In the genomic region with DNA sequence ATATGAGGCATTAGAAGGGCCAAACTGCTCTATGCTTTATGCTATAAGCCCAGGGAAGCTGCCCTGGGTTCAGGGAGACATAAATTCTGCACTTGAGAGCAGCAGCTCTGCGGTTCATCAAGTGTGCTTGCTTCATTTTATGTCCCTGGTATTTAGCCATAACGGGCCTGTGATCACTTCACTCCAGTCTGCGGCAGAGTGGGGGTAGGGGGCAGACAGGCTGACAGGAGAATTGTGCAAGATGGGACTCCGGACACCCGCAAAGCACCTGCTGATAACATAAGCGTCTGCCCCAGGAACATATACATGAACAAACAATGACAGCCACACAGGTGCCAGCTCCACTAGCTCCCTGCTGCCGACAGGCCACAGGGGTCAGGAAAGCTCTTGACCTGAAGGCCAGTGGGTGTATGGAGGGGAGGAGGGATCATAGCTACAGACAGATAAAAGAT, we compare ENCODE assay signal across 17 cellular contexts. TPM values are rescaled to one million over a fixed set of nuclear protein-coding genes. Genes with fewer than 3 reads are reported as not detected.
DNase-seq lines count a peak whose midpoint lies in the region; ATAC-seq and TF ChIP-seq lines count a peak whose summit lies in the region.
"Had no signal": no experiment of that assay in that cellular context is flagged by ENCODE, and none has a peak within 500 bp of the region (broad histone marks: within the 10 kb centered on the region; RNA-seq: fewer than 3 reads in every experiment).

No MANE protein-coding gene starts in this region.

- no peak overlapping the region for H2AFZ ChIP-seq in GM23338

- ATAC-seq in GM23338 (peak; percentile 9; the same call in 2 of the 3 replicates), right lobe of liver (peak; percentile 89 to 97 (median 92)), GM18505 (IDR thresholded peaks at IDR 0.05; ENCODE audit: unreplicated experiment) (no peak), GM18907 (IDR thresholded peaks at IDR 0.05; ENCODE audit: unreplicated experiment) (no peak)

- H3K27me3 ChIP-seq in GM23338 (ENCODE audit: insufficient read depth) (no peaks in the 10 kb centered on the region), right lobe of liver (no peaks in the 10 kb centered on the region)
- H3K27me3 ChIP-seq: spleen had no signal

- no peaks in the 10 kb centered on the region; the same call in 2 of the 3 replicates for H3K9me3 Mint-ChIP-seq in GM23338
- H3K9me3 Mint-ChIP-seq: CD14-positive monocyte, HFFc6 had no signal

- H3K4me1 ChIP-seq in GM23338 (ENCODE audit: insufficient read depth) (peaks cover 48% of the 10 kb centered on the region), right lobe of liver (peaks cover 0 to 58% (median 25%) of the 10 kb centered on the region in 4 donors)

- H3K4me1 Mint-ChIP-seq in GM23338 = peaks cover 41% of the 10 kb centered on the region

- H3K9me3 ChIP-seq in right lobe of liver = no peaks in the 10 kb centered on the region
- H3K9me3 ChIP-seq: spleen had no signal

- H3F3A ChIP-seq in GM23338 (replicated peaks; ENCODE audit: low read depth) = peaks cover 12% of the 10 kb centered on the region; the same call in 1 of the 2 replicates

- DNase-seq in GM23338 (ENCODE audit: low spot score) (no peak), NCI-H2029 (lab: John Stamatoyannopoulos, UW) (peak; percentile 50), SHP77 (lab: John Stamatoyannopoulos, UW) (peak; percentile 88), right lobe of liver (peak; percentile 81 to 92 (median 89)), iPS-NIHi7 (ENCODE audit: extremely low spot score) (no peak), hypothalamus (lab: John Stamatoyannopoulos, UW) (no peak)
- DNase-seq: activated naive CD4-positive, alpha-beta T cell treated with anti-CD3 and anti-CD28 coated beads, Interleukin-2, amount 50 U/mL, for 16 hours; caudate nucleus; GDM1; glutamatergic neuron; HFFc6; mammary epithelial cell; NCI-H1930; spleen had no signal

- no peaks in the 10 kb centered on the region for H4K20me1 ChIP-seq in GM23338 (replicated peaks; ENCODE audit: insufficient read depth)

- peaks cover 3% of the 10 kb centered on the region; the same call in 2 of the 3 replicates for H3K36me3 Mint-ChIP-seq in GM23338 (ENCODE audit: low read depth)

- WGBS in right lobe of liver (ENCODE audit: insufficient coverage, low coverage, low lambda C conversion rate, missing lambda C conversion rate) = 16% methylated on average over 5 of the region's 7 CpGs

- no peak for TF ChIP-seq CTCF in GM23338 (conservative IDR thresholded peaks at IDR 0.05; ENCODE audit: low read depth in 2 of 2)
- no peak for TF ChIP-seq CTCF in right lobe of liver (IDR thresholded peaks at IDR 0.05)

- H3K79me2 ChIP-seq in GM23338 (replicated peaks; ENCODE audit: insufficient read depth) = peaks cover 22% of the 10 kb centered on the region; the same call in 1 of the 2 replicates

- H3K36me3 ChIP-seq in GM23338 (ENCODE audit: insufficient read depth) = no peaks in the 10 kb centered on the region
- H3K36me3 ChIP-seq in right lobe of liver = no peaks in the 10 kb centered on the region

- intact Hi-C loops in right lobe of liver (cut with DNase I) = no loop called here

- no peaks in the 10 kb centered on the region for H3K9me2 ChIP-seq in GM23338 (ENCODE audit: insufficient read depth)

- H3K4me3 ChIP-seq in GM23338 (no peak overlapping the region), right lobe of liver (no peak overlapping the region)
- H3K4me3 ChIP-seq: spleen had no signal

- peaks cover 10% of the 10 kb centered on the region for H3K27me3 Mint-ChIP-seq in GM23338 (ENCODE audit: insufficient read depth, low read depth, poor library complexity)

- TF ChIP-seq POLR2A in right lobe of liver (IDR thresholded peaks at IDR 0.05) (peak; percentile 31), GM18505 (IDR thresholded peaks at IDR 0.05; ENCODE audit: borderline replicate concordance, extremely low read depth, insufficient read depth, insufficient read length) (no peak)

- no peak overlapping the region for H3K4me2 ChIP-seq in GM23338

- no peak overlapping the region for H3K4me3 Mint-ChIP-seq in GM23338
- H3K4me3 Mint-ChIP-seq: CD14-positive monocyte, HFFc6 had no signal

- H3K27ac ChIP-seq in GM23338 (ENCODE audit: low read depth) (no peak overlapping the region), right lobe of liver (peak overlapping the region in 2 of 3 donors; percentile 20 to 59)
- H3K27ac ChIP-seq: spleen had no signal

- no peak overlapping the region for H3K27ac Mint-ChIP-seq in GM23338
- H3K27ac Mint-ChIP-seq: CD14-positive monocyte, HFFc6 had no signal

TF ChIP-seq in GM23338, 12 proteins besides CTCF, POLR2A, EP300 and RAD21:
- TF ChIP-seq, protein P1, sequence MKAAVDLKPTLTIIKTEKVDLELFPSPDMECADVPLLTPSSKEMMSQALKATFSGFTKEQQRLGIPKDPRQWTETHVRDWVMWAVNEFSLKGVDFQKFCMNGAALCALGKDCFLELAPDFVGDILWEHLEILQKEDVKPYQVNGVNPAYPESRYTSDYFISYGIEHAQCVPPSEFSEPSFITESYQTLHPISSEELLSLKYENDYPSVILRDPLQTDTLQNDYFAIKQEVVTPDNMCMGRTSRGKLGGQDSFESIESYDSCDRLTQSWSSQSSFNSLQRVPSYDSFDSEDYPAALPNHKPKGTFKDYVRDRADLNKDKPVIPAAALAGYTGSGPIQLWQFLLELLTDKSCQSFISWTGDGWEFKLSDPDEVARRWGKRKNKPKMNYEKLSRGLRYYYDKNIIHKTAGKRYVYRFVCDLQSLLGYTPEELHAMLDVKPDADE (IDR thresholded peaks at IDR 0.05) = no peak
- no peak for TF ChIP-seq ZNF114 (CRISPR knock-in tag; IDR thresholded peaks at IDR 0.05)
- TF ChIP-seq STAT1 (IDR thresholded peaks at IDR 0.05; ENCODE audit: unreplicated experiment) = no peak
- no peak for TF ChIP-seq CREB1 (CRISPR knock-in tag; IDR thresholded peaks at IDR 0.05; ENCODE audit: low read depth)
- no peak for TF ChIP-seq POLR2AphosphoS5 (IDR thresholded peaks at IDR 0.05; ENCODE audit: low read depth)

RNA-seq across cellular contexts. Expression of a gene that starts 56.1 kb away (rescaled TPM):
- total RNA-seq in GM23338 (2014; rRNA removed; shearing (Covaris generic)) = 21.9 and 49.0 TPM in 2 replicates
- 42.2 and 47.6 TPM in 2 replicates for polyA plus RNA-seq in GM23338 (2016; fragmentation: Nextera tagmentation; extraction: Ambion mirVana)
- total RNA-seq in right lobe of liver = 100 to 1,000 TPM in 1 of 6 experiments, 10 to 100 TPM in 5; 43.5 to 106 (median 51.8) TPM

Comparison
In these comparisons a context has a peak if more than half of its experiments do, and no peak if none do; other contexts are left out.
1. ATAC-seq: peak in GM23338 (single experiment) and right lobe of liver (4 of 4); none in GM18505 (single experiment) and GM18907 (single experiment).
2. DNase-seq: peak in NCI-H2029 (single experiment), SHP77 (2 of 2) and right lobe of liver (3 of 3); none in GM23338 (single experiment), iPS-NIHi7 (single experiment) and hypothalamus (0 of 51).